In the genomic region with DNA sequence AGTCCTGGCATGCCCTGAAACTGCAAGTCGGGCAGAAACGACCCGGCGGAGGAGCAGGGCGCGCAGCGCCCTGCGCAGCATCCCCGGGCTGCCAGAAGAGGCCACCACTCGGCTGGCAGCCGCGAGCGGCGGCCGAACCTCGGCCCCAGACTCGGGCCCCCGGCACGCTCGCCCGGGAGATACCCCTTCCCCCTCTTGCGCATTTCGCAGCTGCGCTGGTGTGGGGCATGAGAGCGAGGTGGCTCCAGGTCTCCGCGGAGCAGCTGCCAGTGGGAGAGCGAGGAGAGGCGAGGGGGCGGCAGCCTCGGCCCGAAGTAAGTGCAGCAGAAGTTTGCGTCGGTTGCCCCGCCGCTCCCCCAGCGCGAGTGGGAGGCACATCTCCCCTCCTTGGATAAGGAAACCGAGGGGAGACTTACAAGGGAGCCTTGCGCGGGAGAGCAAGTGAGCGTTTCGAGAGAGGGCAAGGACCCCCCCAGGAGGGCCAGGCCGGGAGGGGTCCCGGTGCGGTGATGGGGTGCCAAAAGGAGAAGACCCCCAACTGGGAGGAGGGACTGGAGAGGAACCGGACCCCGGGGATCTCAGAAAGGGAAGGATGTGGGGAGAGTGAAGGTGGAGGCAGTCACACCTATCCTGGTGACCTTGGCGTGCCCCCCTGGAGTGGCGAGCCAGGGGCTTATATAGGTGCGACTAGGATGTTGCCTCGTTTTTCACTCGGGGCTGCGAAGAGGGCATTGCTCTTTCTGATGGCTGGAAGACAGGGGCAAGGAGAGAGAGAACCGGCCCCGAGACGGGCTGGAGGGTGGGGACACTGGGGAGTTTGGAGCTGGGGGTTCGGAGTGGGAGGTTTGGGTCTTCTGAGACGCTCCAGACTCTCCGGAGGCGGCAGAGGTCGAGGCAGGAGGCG, we compare ENCODE assay signal across 1 cellular context.
TF ChIP-seq lines count a peak whose summit lies in the region.

No MANE protein-coding gene starts in this region.

TF ChIP-seq in HepG2, 621 proteins besides CTCF, POLR2A, EP300 and RAD21 (continued from another document):
- TF ChIP-seq ZBTB46 (CRISPR knock-in tag; IDR thresholded peaks at IDR 0.05; ENCODE audit: borderline replicate concordance) (no peak), DDIT3 (CRISPR knock-in tag; IDR thresholded peaks at IDR 0.05) (no peak)
- TF ChIP-seq, protein P1, sequence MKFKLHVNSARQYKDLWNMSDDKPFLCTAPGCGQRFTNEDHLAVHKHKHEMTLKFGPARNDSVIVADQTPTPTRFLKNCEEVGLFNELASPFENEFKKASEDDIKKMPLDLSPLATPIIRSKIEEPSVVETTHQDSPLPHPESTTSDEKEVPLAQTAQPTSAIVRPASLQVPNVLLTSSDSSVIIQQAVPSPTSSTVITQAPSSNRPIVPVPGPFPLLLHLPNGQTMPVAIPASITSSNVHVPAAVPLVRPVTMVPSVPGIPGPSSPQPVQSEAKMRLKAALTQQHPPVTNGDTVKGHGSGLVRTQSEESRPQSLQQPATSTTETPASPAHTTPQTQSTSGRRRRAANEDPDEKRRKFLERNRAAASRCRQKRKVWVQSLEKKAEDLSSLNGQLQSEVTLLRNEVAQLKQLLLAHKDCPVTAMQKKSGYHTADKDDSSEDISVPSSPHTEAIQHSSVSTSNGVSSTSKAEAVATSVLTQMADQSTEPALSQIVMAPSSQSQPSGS (CRISPR knock-in tag; IDR thresholded peaks at IDR 0.05), result no peak
- TF ChIP-seq, protein P2, sequence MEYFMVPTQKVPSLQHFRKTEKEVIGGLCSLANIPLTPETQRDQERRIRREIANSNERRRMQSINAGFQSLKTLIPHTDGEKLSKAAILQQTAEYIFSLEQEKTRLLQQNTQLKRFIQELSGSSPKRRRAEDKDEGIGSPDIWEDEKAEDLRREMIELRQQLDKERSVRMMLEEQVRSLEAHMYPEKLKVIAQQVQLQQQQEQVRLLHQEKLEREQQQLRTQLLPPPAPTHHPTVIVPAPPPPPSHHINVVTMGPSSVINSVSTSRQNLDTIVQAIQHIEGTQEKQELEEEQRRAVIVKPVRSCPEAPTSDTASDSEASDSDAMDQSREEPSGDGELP (IDR thresholded peaks at IDR 0.05; ENCODE audit: borderline replicate concordance, low read depth), result no peak
TF ChIP-seq in HepG2: peak in this region for 0.
